10 cellular contexts compared by ENCODE assay signal in genomic region chr3:72591522-72592421, GRCh38.
DNase-seq lines count a peak whose midpoint lies in the region; ATAC-seq and FAIRE-seq lines count a peak whose summit lies in the region.
"Had no signal": no experiment of that assay in that cellular context is flagged by ENCODE, and none has a peak within 500 bp of the region (broad histone marks: within the 10 kb centered on the region; RNA-seq: fewer than 3 reads in every experiment).

No MANE protein-coding gene starts in this region.

- in situ Hi-C loops in Caki2 (cut with HindIII; ENCODE audit: low pct_unique_long_range_greater_than_20kb, low sequenced_read_pairs), result no loop called here

- no peaks in the 10 kb centered on the region for H3K79me1 ChIP-seq in neuronal stem cell (ENCODE audit: low read depth, low read length)

- DNase-seq in Caki2 (ENCODE audit: low read depth) (peak; percentile 49), RCC 7860 (ENCODE audit: low spot score) (peak; percentile 38), fibroblast of gingiva (ENCODE audit: low read depth) (peak; percentile 88), neuronal stem cell (ENCODE audit: low spot score) (peak; percentile 68), NCI-H187 treated with DMSO at 0.1 percent for 48 hours (lab: John Stamatoyannopoulos, UW) (no peak), NCI-H1417 treated with DMSO at 0.1 percent for 48 hours (lab: John Stamatoyannopoulos, UW) (no peak)
- no peak for DNase-seq in activated CD8-positive, alpha-beta memory T cell treated with anti-CD3 and anti-CD28 coated beads, Interleukin-2, amount 50 U/mL, for 48 hours
- DNase-seq: central memory CD4-positive, alpha-beta T cell; SW 1271 had no signal

- no CpG with 5 or more reads among the region's 14 CpGs for WGBS in neuronal stem cell (ENCODE audit: extremely low coverage in 2 of 2, insufficient read length in 2 of 2, insufficient replicate concordance in 1 of 2), 2 donors

- peak overlapping the region; percentile 52 for H3K27ac ChIP-seq in neuronal stem cell (replicated peaks; ENCODE audit: low read length)

- H2AK5ac ChIP-seq in neuronal stem cell (ENCODE audit: low read depth, low read length), result peak overlapping the region; percentile 22

- no peak overlapping the region for H3K23ac ChIP-seq in neuronal stem cell (ENCODE audit: low read depth, low read length, poor library complexity)

- ATAC-seq in GM19395 (IDR thresholded peaks at IDR 0.05; ENCODE audit: unreplicated experiment), result no peak

- H2BK5ac ChIP-seq in neuronal stem cell (ENCODE audit: low read length), result no peak overlapping the region

- no peak overlapping the region for H3K9ac ChIP-seq in neuronal stem cell (ENCODE audit: low read depth, low read length, poor library complexity)

- FAIRE-seq in RCC 7860 (lab: Jason Lieb, UNC), result no peak

- peak overlapping the region; percentile 25 for H2BK12ac ChIP-seq in neuronal stem cell (ENCODE audit: low read length)

- H2BK120ac ChIP-seq in neuronal stem cell (ENCODE audit: low read depth, low read length), result no peak overlapping the region

- no peak overlapping the region for H3K14ac ChIP-seq in neuronal stem cell (ENCODE audit: low read length)

- H2AFZ ChIP-seq in neuronal stem cell (ENCODE audit: low read length), result no peak overlapping the region

- peak overlapping the region; percentile 45 for H3K4me2 ChIP-seq in neuronal stem cell (ENCODE audit: insufficient read depth, low read length, poor library complexity, severe bottlenecking)

- no peaks in the 10 kb centered on the region for H3K36me3 ChIP-seq in neuronal stem cell (replicated peaks in 1 of 2; ENCODE audit: control insufficient read depth in 2 of 2, insufficient read depth in 2 of 2, low read length in 2 of 2)

- no peaks in the 10 kb centered on the region for H3K9me3 ChIP-seq in neuronal stem cell (replicated peaks in 1 of 2; ENCODE audit: control insufficient read depth in 2 of 2, insufficient read depth in 1 of 2, low read depth in 1 of 2, low read length in 2 of 2)

- no peak overlapping the region for H4K91ac ChIP-seq in neuronal stem cell (ENCODE audit: low read depth, low read length, poor library complexity)

- no peak overlapping the region for H3K4me3 ChIP-seq in neuronal stem cell (ENCODE audit: low read length in 2 of 2)

- H3K18ac ChIP-seq in neuronal stem cell (ENCODE audit: low read length), result peak overlapping the region; percentile 93

- H3K4ac ChIP-seq in neuronal stem cell (ENCODE audit: low read length), result no peak overlapping the region

- H3K27me3 ChIP-seq in neuronal stem cell (ENCODE audit: control insufficient read depth in 3 of 3, insufficient read depth in 3 of 3, low read depth in 1 of 3, low read length in 3 of 3), result peaks cover 0 to 85% (median 3%) of the 10 kb centered on the region in 3 experiments

- H3K4me1 ChIP-seq in neuronal stem cell (ENCODE audit: control insufficient read depth in 2 of 2, insufficient read depth in 1 of 2, low read depth in 1 of 2, low read length in 2 of 2), result peaks cover 14 to 39% of the 10 kb centered on the region in 2 donors

- H4K8ac ChIP-seq in neuronal stem cell (ENCODE audit: low read depth, low read length), result no peak overlapping the region

- peak overlapping the region; percentile 77 for H2BK15ac ChIP-seq in neuronal stem cell (ENCODE audit: low read length)

Comparison
In these comparisons a context has a peak if more than half of its experiments do, and no peak if none do; other contexts are left out.
1. DNase-seq: peak in Caki2 (single experiment), RCC 7860 (single experiment), fibroblast of gingiva (single experiment) and neuronal stem cell (single experiment); none in NCI-H187 treated with DMSO at 0.1 percent for 48 hours (single experiment), NCI-H1417 treated with DMSO at 0.1 percent for 48 hours (single experiment) and activated CD8-positive, alpha-beta memory T cell treated with anti-CD3 and anti-CD28 coated beads, Interleukin-2, amount 50 U/mL, for 48 hours (single experiment).